In genomic region chr12:45991289-45992249, GRCh38 we compare ENCODE assay signal across 8 cellular contexts. TPM values are rescaled to one million over a fixed set of nuclear protein-coding genes. Genes with fewer than 3 reads are reported as not detected.
DNase-seq lines count a peak whose midpoint lies in the region; ATAC-seq and TF ChIP-seq lines count a peak whose summit lies in the region.

No MANE protein-coding gene starts in this region.

- H3K36me3 ChIP-seq in lung (ENCODE audit: control insufficient read depth in 2 of 2, insufficient read depth in 2 of 2, low read length in 2 of 2) = no peaks in the 10 kb centered on the region

- H3K4me1 ChIP-seq in lung (ENCODE audit: control insufficient read depth in 2 of 2, insufficient read depth in 2 of 2, low read length in 2 of 2) = peaks cover 0 to 5% of the 10 kb centered on the region in 2 donors

- no peaks in the 10 kb centered on the region for H3K27me3 ChIP-seq in AG04450 (ENCODE audit: control insufficient read depth, insufficient read depth, low read length)
- no peaks in the 10 kb centered on the region for H3K27me3 ChIP-seq in dorsolateral prefrontal cortex
- no peaks in the 10 kb centered on the region for H3K27me3 ChIP-seq in lung (ENCODE audit: control insufficient read depth, insufficient read depth)

- WGBS in lung, 2 donors = 0 to 1% methylated on average over 71 of the region's 71 CpGs

- TF ChIP-seq CTCF in AG04450 (IDR thresholded peaks at IDR 0.05; ENCODE audit: low read depth, low read length) (no peak; the same call in 1 of the 2 replicates), dorsolateral prefrontal cortex (IDR thresholded peaks at IDR 0.05 in 54 of 56, conservative IDR thresholded peaks at IDR 0.05 in 2 of 56; ENCODE audit: low read depth in 1 of 56, partially characterized antibody in 56 of 56) (peak in 17 of 56 donors; percentile 6 to 38 (median 21)), lung (IDR thresholded peaks at IDR 0.05; ENCODE audit: control extremely low read depth, extremely low read depth) (no peak)

- intact Hi-C loops in dorsolateral prefrontal cortex (cut with DNase I) = loop anchor here (2.0 to 10.0 kb wide), 9 partner anchors 99 to 1706 kb away; no protein-coding TSS in a partner anchor

- CTCF ChIA-PET in AG04450 (lab: Charles Lee) = interaction anchor here (0.6 to 1.4 kb wide), 20 partner anchors 9 to 943 kb away, joined by 3 to 11 read pairs (median 4); no protein-coding TSS in a partner anchor

- H3K4me3 ChIP-seq in AG04450 (ENCODE audit: low read depth, low read length) (peak overlapping the region; percentile 72), dorsolateral prefrontal cortex (peak overlapping the region; percentile 64 to 99 (median 88)), lung (peak overlapping the region; percentile 62)

- DNase-seq in AG04450 (ENCODE audit: low read depth, low spot score) (no peak), NCI-H526 treated with DMSO at 0.1 percent for 48 hours (lab: John Stamatoyannopoulos, UW) (peak; percentile 83), dorsolateral prefrontal cortex (peak; percentile 62 to 87 (median 78)), lung (ENCODE audit: low spot score) (peak; percentile 75)
- DNase-seq in activated CD4-positive, alpha-beta T cell treated with anti-CD3 and anti-CD28 coated beads, Interleukin-2, amount 50 U/mL, for 4 hours = peak; percentile 47 to 52
- DNase-seq in stimulated activated CD4-positive, alpha-beta T cell treated with anti-CD3 and anti-CD28 coated beads, TNF-alpha, amount 100 ng/mL, for 4 hours (ENCODE audit: low read depth in 3 of 3) = peak; percentile 39 to 49 (median 45)

- H3K9me3 ChIP-seq in AG04450 (ENCODE audit: control insufficient read depth, insufficient read depth, low read length) (peaks cover 4% of the 10 kb centered on the region; the same call in 1 of the 2 replicates), lung (ENCODE audit: control insufficient read depth in 2 of 2, insufficient read depth in 1 of 2, low read length in 1 of 2) (no peaks in the 10 kb centered on the region)

- peak; percentile 30 for ATAC-seq in GM18868 (IDR thresholded peaks at IDR 0.05; ENCODE audit: unreplicated experiment)
- ATAC-seq in HG03378 (IDR thresholded peaks at IDR 0.05; ENCODE audit: unreplicated experiment) = peak; percentile 34
- ATAC-seq in lung (ENCODE audit: insufficient read depth, low FRiP score) = peak; percentile 16

- POLR2A ChIA-PET in AG04450 (lab: Yijun Ruan, JAX) = interaction anchor here (0.8 to 1.1 kb wide), 4 partner anchors 19 to 341 kb away, joined by 3 to 10 read pairs (median 4); no protein-coding TSS in a partner anchor

- H3K27ac ChIP-seq in AG04450 (ENCODE audit: low read depth, low read length) (peak overlapping the region; percentile 85), dorsolateral prefrontal cortex (peak overlapping the region; percentile 92 to 99 (median 98)), lung (ENCODE audit: low read depth in 1 of 2, low read length in 1 of 2) (peak overlapping the region; percentile 98 to 99)

RNA-seq across cellular contexts. Expression of gene SCAF11, which starts 1.2 kb away (rescaled TPM):
- polyA plus RNA-seq in AG04450 (2011; rRNA removed) = 42.4 and 66.2 TPM in 2 replicates
- polyA minus RNA-seq in AG04450 (2011; rRNA and poly(A)+ RNA removed) = 55.4 and 79.7 TPM in 2 replicates
- total RNA-seq in dorsolateral prefrontal cortex = 100 to 1,000 TPM in 2 of 120 experiments, 10 to 100 TPM in 118; 54.6 to 110 (median 75.2) TPM
- total RNA-seq in lung = 100 to 1,000 TPM in 1 of 2 donors, 10 to 100 TPM in 1; 92.3 to 230 TPM
- 10 to 100 TPM; 27.2 to 33.5 TPM for polyA plus RNA-seq in lung
